25 cellular contexts compared by ENCODE assay signal in genomic region chr17:8167526-8167925, GRCh38. TPM values are rescaled to one million over a fixed set of nuclear protein-coding genes. Genes with fewer than 3 reads are reported as not detected.
"Had no signal": no experiment of that assay in that cellular context is flagged by ENCODE, and none has a peak within 500 bp of the region (broad histone marks: within the 10 kb centered on the region; RNA-seq: fewer than 3 reads in every experiment).

No MANE protein-coding gene starts in this region.

- H3K36me3 Mint-ChIP-seq: immature natural killer cell; naive B cell; natural killer cell; stimulated activated memory B cell treated with anti-CD40 and anti-IgM and Interleukin-4, amounts not matched to agents 10 μg/mL and 1 μg/mL and 100 μg/mL, for 72 hours had no signal

- ATAC-seq: left colon; left lung; lower lobe of right lung; natural killer cell; right cardiac atrium; sciatic nerve; stimulated activated memory B cell treated with anti-CD40 and anti-IgM and Interleukin-4, amounts not matched to agents 10 μg/mL and 1 μg/mL and 100 μg/mL, for 72 hours; stimulated activated naive CD8-positive, alpha-beta T cell treated with anti-CD3 and anti-CD28 coated beads, Interleukin-15, amount 100 ng/mL, for 72 hours had no signal

- H3K27ac ChIP-seq: left lung, lower lobe of right lung, ovary, transverse colon, upper lobe of left lung had no signal

- H3K27ac Mint-ChIP-seq: naive B cell; natural killer cell; nephron progenitor cell; stimulated activated memory B cell treated with anti-CD40 and anti-IgM and Interleukin-4, amounts not matched to agents 10 μg/mL and 1 μg/mL and 100 μg/mL, for 72 hours; stimulated activated naive CD8-positive, alpha-beta T cell treated with anti-CD3 and anti-CD28 coated beads, Interleukin-15, amount 100 ng/mL, for 72 hours had no signal

- H3K27me3 ChIP-seq: left lung, ovary, transverse colon, upper lobe of left lung, vagina had no signal

- H3K9me3 Mint-ChIP-seq: immature natural killer cell; naive B cell; natural killer cell; nephron progenitor cell; stimulated activated memory B cell treated with anti-CD40 and anti-IgM and Interleukin-4, amounts not matched to agents 10 μg/mL and 1 μg/mL and 100 μg/mL, for 72 hours; stimulated activated naive CD8-positive, alpha-beta T cell treated with anti-CD3 and anti-CD28 coated beads, Interleukin-15, amount 100 ng/mL, for 72 hours had no signal

- H3K9me3 ChIP-seq: left lung, lower lobe of right lung, ovary, prostate gland, transverse colon, upper lobe of left lung, vagina had no signal

- H3K4me3 ChIP-seq: left lung, lower lobe of right lung, ovary, prostate gland, skin epidermis, transverse colon, upper lobe of left lung, vagina had no signal

- DNase-seq: hypothalamus; immature natural killer cell; left colon; left lung; mammary epithelial cell; mesenchymal stem cell; naive B cell; natural killer cell; nephron progenitor cell; ovary; retina; stimulated activated CD4-positive, alpha-beta T cell treated with anti-CD3 and anti-CD28 coated beads, Interleukin-12 subunit alpha, Interleukin-12 subunit beta, amount 100 ng/mL, for 4 hours; stimulated activated CD4-positive, alpha-beta T cell treated with anti-CD3 and anti-CD28 coated beads, Interleukin-4, amount 100 ng/mL, for 24 hours; stimulated activated naive CD4-positive, alpha-beta T cell treated with Interleukin-2 at 50 U/mL for 16 hours; stimulated activated naive CD8-positive, alpha-beta T cell treated with anti-CD3 and anti-CD28 coated beads, Interleukin-15, amount 100 ng/mL, for 72 hours; substantia nigra; transverse colon had no signal

- H3K36me3 ChIP-seq: left lung, lower lobe of right lung, ovary, prostate gland, transverse colon, upper lobe of left lung, vagina had no signal

- H3K4me3 Mint-ChIP-seq: immature natural killer cell; naive B cell; natural killer cell; nephron progenitor cell; stimulated activated memory B cell treated with anti-CD40 and anti-IgM and Interleukin-4, amounts not matched to agents 10 μg/mL and 1 μg/mL and 100 μg/mL, for 72 hours; stimulated activated naive CD8-positive, alpha-beta T cell treated with anti-CD3 and anti-CD28 coated beads, Interleukin-15, amount 100 ng/mL, for 72 hours had no signal

RNA-seq across cellular contexts. Expression of gene AURKB, which starts 42.8 kb away (rescaled TPM):
- total RNA-seq: vagina had no signal
